In the genomic region with DNA sequence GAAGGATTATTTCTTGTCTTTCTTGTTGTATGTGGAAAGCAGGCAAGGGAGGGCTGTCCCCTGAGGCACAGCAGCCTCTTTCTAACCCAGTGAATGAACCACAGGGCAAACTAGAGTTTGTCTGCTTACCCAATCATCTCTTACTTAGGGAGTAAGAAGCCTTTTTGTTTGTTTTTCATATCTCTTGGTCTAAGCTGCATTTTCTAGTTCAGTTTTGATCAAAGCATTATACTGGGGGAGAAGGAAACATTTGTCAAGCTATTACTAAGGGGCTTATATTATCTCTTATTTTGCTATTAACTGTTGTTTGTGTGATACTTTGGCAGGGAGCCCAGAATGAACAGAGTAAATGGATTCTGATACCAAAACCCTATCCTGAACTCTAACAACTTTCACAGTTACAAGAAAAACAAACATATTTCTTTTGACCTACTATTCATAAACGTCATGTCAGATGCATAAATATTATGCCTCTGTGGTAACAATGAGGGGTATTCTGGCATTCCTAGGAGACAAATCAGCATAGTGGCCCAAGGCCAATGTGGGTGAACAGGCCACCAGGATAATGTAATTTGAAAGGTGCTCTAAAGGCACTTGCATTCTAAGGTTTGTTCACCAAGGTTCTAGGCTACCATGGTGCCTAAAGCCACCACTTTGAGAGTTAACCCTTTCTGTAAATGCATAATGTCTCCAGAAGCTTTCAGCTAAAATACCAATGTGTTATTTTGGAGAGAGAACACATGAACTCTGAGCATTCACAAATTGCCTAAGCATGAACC, we compare ENCODE assay signal across 8 cellular contexts.
DNase-seq lines count a peak whose midpoint lies in the region; ATAC-seq and TF ChIP-seq lines count a peak whose summit lies in the region.

No MANE protein-coding gene starts in this region.

- no peak overlapping the region for H3K4me3 Mint-ChIP-seq in activated naive CD8-positive, alpha-beta T cell
- H3K4me3 Mint-ChIP-seq in activated naive CD8-positive, alpha-beta T cell treated with anti-CD3 and anti-CD28 coated beads for 36 hours, result no peak overlapping the region

- no peak for TF ChIP-seq CTCF in vagina (IDR thresholded peaks at IDR 0.05)
- TF ChIP-seq CTCF in mucosa of descending colon (IDR thresholded peaks at IDR 0.05), result no peak

- no peak for DNase-seq in activated naive CD8-positive, alpha-beta T cell treated with anti-CD3 and anti-CD28 coated beads for 36 hours
- DNase-seq in astrocyte of the hippocampus (ENCODE audit: low read depth, low spot score) (peak; percentile 83), left kidney (ENCODE audit: low read depth, low spot score) (peak; percentile 76), vagina (ENCODE audit: extremely low spot score in 2 of 2) (no peak), mucosa of descending colon (no peak)

- peak overlapping the region; percentile 1 for H3K27ac ChIP-seq in vagina

- H3K36me3 ChIP-seq in vagina (no peaks in the 10 kb centered on the region), mucosa of descending colon (ENCODE audit: low read depth) (no peaks in the 10 kb centered on the region)

- no peak for TF ChIP-seq POLR2A in vagina (IDR thresholded peaks at IDR 0.05)

- H3K27ac Mint-ChIP-seq in activated naive CD8-positive, alpha-beta T cell, result peak overlapping the region; percentile 23
- no peak overlapping the region for H3K27ac Mint-ChIP-seq in activated naive CD8-positive, alpha-beta T cell treated with anti-CD3 and anti-CD28 coated beads for 36 hours

- peaks cover 20% of the 10 kb centered on the region for H3K4me1 Mint-ChIP-seq in activated naive CD8-positive, alpha-beta T cell (ENCODE audit: low read depth)
- H3K4me1 Mint-ChIP-seq in activated naive CD8-positive, alpha-beta T cell treated with anti-CD3 and anti-CD28 coated beads for 36 hours, result peaks cover 22% of the 10 kb centered on the region

- no peaks in the 10 kb centered on the region for H3K27me3 Mint-ChIP-seq in activated naive CD8-positive, alpha-beta T cell
- H3K27me3 Mint-ChIP-seq in activated naive CD8-positive, alpha-beta T cell treated with anti-CD3 and anti-CD28 coated beads for 36 hours, result no peaks in the 10 kb centered on the region

- H3K9me3 ChIP-seq in vagina (no peaks in the 10 kb centered on the region), mucosa of descending colon (no peaks in the 10 kb centered on the region)

- no peaks in the 10 kb centered on the region for H3K36me3 Mint-ChIP-seq in activated naive CD8-positive, alpha-beta T cell
- H3K36me3 Mint-ChIP-seq in activated naive CD8-positive, alpha-beta T cell treated with anti-CD3 and anti-CD28 coated beads for 36 hours, result no peaks in the 10 kb centered on the region

- H3K27me3 ChIP-seq in vagina, result no peaks in the 10 kb centered on the region

- intact Hi-C loops in vagina (cut with DNase I), result no loop called here
- intact Hi-C loops in mucosa of descending colon (cut with DNase I, micrococcal nuclease), result no loop called here

- peaks cover 13% of the 10 kb centered on the region for H3K4me1 ChIP-seq in vagina
- H3K4me1 ChIP-seq in mucosa of descending colon (ENCODE audit: low read depth), result no peaks in the 10 kb centered on the region

- H3K4me3 ChIP-seq in vagina (no peak overlapping the region), mucosa of descending colon (no peak overlapping the region)

- no peaks in the 10 kb centered on the region for H3K9me3 Mint-ChIP-seq in activated naive CD8-positive, alpha-beta T cell (ENCODE audit: low read depth)
- H3K9me3 Mint-ChIP-seq in activated naive CD8-positive, alpha-beta T cell treated with anti-CD3 and anti-CD28 coated beads for 36 hours, result peaks cover 1% of the 10 kb centered on the region

- ATAC-seq in HG02571 (IDR thresholded peaks at IDR 0.05; ENCODE audit: unreplicated experiment) (no peak), mucosa of descending colon (no peak), HG02678 (IDR thresholded peaks at IDR 0.05; ENCODE audit: unreplicated experiment) (no peak)

Comparison
In these comparisons a context has a peak if more than half of its experiments do, and no peak if none do; other contexts are left out.
1. DNase-seq: peak in astrocyte of the hippocampus (single experiment) and left kidney (single experiment); none in activated naive CD8-positive, alpha-beta T cell treated with anti-CD3 and anti-CD28 coated beads for 36 hours (single experiment), vagina (0 of 2) and mucosa of descending colon (0 of 3).